ENCODE assay signal across 5 cellular contexts in the genomic region with DNA sequence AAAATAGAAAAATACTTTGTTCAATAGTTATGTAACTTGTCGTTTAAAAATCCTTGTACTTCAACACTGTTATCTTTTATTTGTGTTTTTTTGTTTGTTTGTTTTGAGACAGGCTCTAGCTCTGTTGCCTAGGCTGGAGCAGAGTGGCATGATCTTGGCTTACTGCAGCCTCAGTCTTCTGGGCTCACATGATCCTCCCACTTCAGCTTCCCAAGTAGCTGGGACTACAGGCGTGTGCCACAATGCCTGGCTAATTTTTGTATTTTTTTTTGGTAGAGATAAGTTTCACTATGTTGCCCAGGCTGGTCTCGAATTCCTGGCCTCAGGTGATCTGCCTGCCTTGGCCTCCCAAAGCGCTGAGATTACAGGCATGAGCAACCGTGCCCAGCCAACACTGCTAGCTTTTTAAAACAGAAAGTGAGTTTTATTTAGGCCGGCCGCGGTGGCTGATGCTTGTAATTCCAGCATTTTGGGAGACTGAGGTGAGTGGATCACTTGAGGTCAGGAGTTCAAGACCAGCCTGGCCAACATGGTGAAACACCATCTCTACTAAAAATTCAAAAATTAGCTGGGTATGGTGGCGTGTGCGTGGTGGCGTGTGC. TPM values are rescaled to one million over a fixed set of nuclear protein-coding genes. Genes with fewer than 3 reads are reported as not detected.
DNase-seq lines count a peak whose midpoint lies in the region; ATAC-seq and TF ChIP-seq lines count a peak whose summit lies in the region.
"Not testable (repeated sequence)": the region's sequence is repeated elsewhere in the genome, so short reads cannot be mapped to it uniquely, and the experiment has no call there.

No MANE protein-coding gene starts in this region.

- not testable (repeated sequence) for H3K9me3 ChIP-seq in HEK293 (ENCODE audit: control insufficient read depth, insufficient read depth, low read depth, low read length); WERI-Rb-1 (ENCODE audit: severe bottlenecking)

- not testable (repeated sequence) for H3K4me3 ChIP-seq in HEK293 (ENCODE audit: low read depth, low read length); WERI-Rb-1 (ENCODE audit: low read depth, low read length)

- intact Hi-C loops in Right ventricle myocardium inferior (cut with DNase I); left ventricle myocardium superior (cut with micrococcal nuclease): not testable (repeated sequence)

- not testable (repeated sequence) for H3K27me3 ChIP-seq in WERI-Rb-1 (ENCODE audit: insufficient read depth, low read depth, severe bottlenecking)

- POLR2A ChIA-PET in HEK293 (lab: Yijun Ruan, JAX) = interaction anchor here (1.6 kb wide), 1 partner anchor 50 kb away, joined by 3 read pairs; a partner anchor contains a TSS

- ATAC-seq in Right ventricle myocardium inferior (peak; percentile 28), left ventricle myocardium superior (peak; percentile 63)

- DNase-seq in WERI-Rb-1 (peak; percentile 6), mesenteric fat pad (ENCODE audit: low spot score) (peak; percentile 65)
- not testable (repeated sequence) for DNase-seq in Right ventricle myocardium inferior (ENCODE audit: missing footprints); left ventricle myocardium superior

- H3K36me3 ChIP-seq in HEK293 (ENCODE audit: control insufficient read depth in 2 of 2, insufficient read depth in 1 of 2, low read length in 2 of 2) (peaks cover 42 to 59% of the 10 kb centered on the region in 2 experiments), WERI-Rb-1 (peaks cover 50% of the 10 kb centered on the region)

- H3K4me1 ChIP-seq in HEK293 (ENCODE audit: control insufficient read depth, insufficient read depth, low read length) = not testable (repeated sequence)

- CTCF ChIA-PET in HEK293 (lab: Yijun Ruan, JAX) = interaction anchor here (0.5 to 4.9 kb wide), 4 partner anchors 38 to 1006 kb away, joined by 3 to 21 read pairs (median 3); no protein-coding TSS in a partner anchor

- not testable (repeated sequence) for TF ChIP-seq CTCF in HEK293 (tag by site-specific recombination; IDR thresholded peaks at IDR 0.05); WERI-Rb-1 (IDR thresholded peaks at IDR 0.05; ENCODE audit: low read depth, low read length)

- not testable (repeated sequence) for H3K27ac ChIP-seq in HEK293 (ENCODE audit: extremely low read depth, low read depth, low read length); WERI-Rb-1

TF ChIP-seq in HEK293, 187 proteins besides CTCF, POLR2A, EP300 and RAD21:
- TF ChIP-seq OSR2 (tag by site-specific recombination; IDR thresholded peaks at IDR 0.05) (peak; percentile 67), ZBTB17 (tag by site-specific recombination; IDR thresholded peaks at IDR 0.05) (peak; percentile 48; the same call in 1 of the 2 replicates)

RNA-seq across cellular contexts. Expression of a gene that starts 11.0 kb away (rescaled TPM):
- total RNA-seq in Right ventricle myocardium inferior = 22.8 TPM
- total RNA-seq in left ventricle myocardium superior = 18.7 TPM
- total RNA-seq in mesenteric fat pad = 27.4 TPM

RNA-seq across cellular contexts. Expression of a gene that starts 49.9 kb away (rescaled TPM):
- total RNA-seq in Right ventricle myocardium inferior (33.1 TPM), left ventricle myocardium superior (29.8 TPM), mesenteric fat pad (31.2 TPM)

RNA-seq across cellular contexts. Expression of a gene that starts 50.3 kb away (rescaled TPM):
- total RNA-seq in Right ventricle myocardium inferior = 14.8 TPM
- total RNA-seq in left ventricle myocardium superior = 18.3 TPM
- 25.2 TPM for total RNA-seq in mesenteric fat pad
